8 cellular contexts compared by ENCODE assay signal in the genomic region with DNA sequence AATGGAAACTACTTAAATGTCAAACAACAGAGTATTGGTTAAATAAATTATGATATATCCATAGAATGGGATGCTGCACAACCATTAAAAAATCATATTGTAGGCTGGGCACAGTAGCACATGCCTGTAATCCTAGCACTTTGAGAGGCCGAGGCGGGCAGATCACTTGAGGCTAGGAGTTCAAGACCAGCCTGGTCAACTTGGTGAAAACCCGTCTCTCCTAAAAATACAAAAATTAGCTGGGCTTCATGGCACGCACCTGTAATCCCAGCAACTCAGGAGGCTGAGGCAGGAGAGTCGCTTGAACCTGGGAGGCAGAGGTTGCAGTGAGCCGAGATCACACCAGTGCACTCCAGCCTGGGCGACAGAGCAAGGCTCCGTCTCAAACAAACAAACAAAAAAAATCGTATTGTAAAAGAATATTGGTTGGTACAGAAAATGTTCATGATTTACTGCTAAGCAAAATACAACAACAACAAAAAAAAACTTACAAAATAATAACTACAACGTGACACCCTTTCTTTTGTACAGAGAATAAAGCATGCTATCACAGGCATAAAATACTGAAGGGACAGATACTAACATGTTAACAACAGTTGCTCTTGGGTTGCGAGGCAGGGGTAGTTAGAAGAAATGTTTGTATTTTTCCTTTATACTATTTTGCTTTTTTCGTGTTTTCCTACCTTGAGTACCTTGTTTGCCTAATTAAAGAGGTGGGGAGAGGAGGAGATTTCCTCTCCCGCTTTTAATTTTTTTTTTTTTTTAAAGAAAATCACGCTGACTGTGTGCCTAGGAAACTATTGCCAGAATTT. TPM values are rescaled to one million over a fixed set of nuclear protein-coding genes. Genes with fewer than 3 reads are reported as not detected.
DNase-seq lines count a peak whose midpoint lies in the region; ATAC-seq and TF ChIP-seq lines count a peak whose summit lies in the region.

No MANE protein-coding gene starts in this region.

- WGBS in heart right ventricle, 2 donors: 81 to 86% methylated on average over 14 of the region's 14 CpGs
- WGBS in mammary epithelial cell (ENCODE audit: low coverage, missing lambda C conversion rate): 64% methylated on average over 14 of the region's 14 CpGs
- 68 to 77% methylated on average over 14 of the region's 14 CpGs for WGBS in aorta, 2 donors

- peaks cover 0 to 42% (median 0%) of the 10 kb centered on the region in 7 donors for H3K27me3 ChIP-seq in heart right ventricle
- no peaks in the 10 kb centered on the region for H3K27me3 ChIP-seq in mammary epithelial cell (ENCODE audit: insufficient read depth, low read length)
- no peaks in the 10 kb centered on the region for H3K27me3 ChIP-seq in muscle layer of colon (ENCODE audit: control insufficient read depth in 1 of 2, insufficient read depth in 2 of 2, low read length in 2 of 2)
- H3K27me3 ChIP-seq in aorta (ENCODE audit: control insufficient read depth in 1 of 2, insufficient read depth in 2 of 2, low read length in 1 of 2): no peaks in the 10 kb centered on the region

- TF ChIP-seq CTCF in heart right ventricle (IDR thresholded peaks at IDR 0.05) (no peak), mammary epithelial cell (conservative IDR thresholded peaks at IDR 0.05 in 1 of 2, IDR thresholded peaks at IDR 0.05 in 1 of 2; ENCODE audit: extremely low read depth in 1 of 2, insufficient read depth in 1 of 2, low read depth in 1 of 2, low read length in 2 of 2) (no peak)

- in situ Hi-C loops in mammary epithelial cell (cut with MboI; ENCODE audit: low sequenced_read_pairs in 2 of 2): no loop called here

- H3K27ac ChIP-seq in heart right ventricle (peak overlapping the region in 7 of 10 donors; percentile 71 to 92 (median 89)), mammary epithelial cell (ENCODE audit: insufficient read depth, low read depth, low read length) (no peak overlapping the region), muscle layer of colon (ENCODE audit: low read depth, low read length) (no peak overlapping the region), aorta (ENCODE audit: low read depth in 1 of 2, low read length in 2 of 2) (peak overlapping the region; percentile 59 to 83)

- no peaks in the 10 kb centered on the region for H3K36me3 ChIP-seq in heart right ventricle
- H3K36me3 ChIP-seq in mammary epithelial cell (ENCODE audit: insufficient read depth, low read length): no peaks in the 10 kb centered on the region
- no peaks in the 10 kb centered on the region for H3K36me3 ChIP-seq in muscle layer of colon (ENCODE audit: insufficient read depth, low read length)
- H3K36me3 ChIP-seq in aorta (ENCODE audit: control insufficient read depth in 1 of 2, insufficient read depth in 2 of 2, low read length in 1 of 2): no peaks in the 10 kb centered on the region

- H3K4me1 ChIP-seq in heart right ventricle: peaks cover 0 to 25% (median 10%) of the 10 kb centered on the region in 9 donors
- peaks cover 35% of the 10 kb centered on the region for H3K4me1 ChIP-seq in mammary epithelial cell (ENCODE audit: insufficient read depth, low read length)
- H3K4me1 ChIP-seq in muscle layer of colon (ENCODE audit: insufficient read depth, low read length): peaks cover 7% of the 10 kb centered on the region
- peaks cover 6 to 8% of the 10 kb centered on the region in 2 donors for H3K4me1 ChIP-seq in aorta (ENCODE audit: control insufficient read depth in 1 of 2, insufficient read depth in 2 of 2, low read length in 2 of 2)

- H3K4me2 ChIP-seq in mammary epithelial cell (ENCODE audit: insufficient read depth, low read depth, low read length): peak overlapping the region; percentile 96

- DNase-seq in heart right ventricle (no peak), left ventricle myocardium superior (no peak), mammary epithelial cell (no peak), aorta (no peak), hypothalamus (lab: John Stamatoyannopoulos, UW) (no peak), NCI-H226 (no peak), NCI-H1436 treated with DMSO at 0.1 percent for 48 hours (lab: John Stamatoyannopoulos, UW) (no peak)

- H3K79me2 ChIP-seq in mammary epithelial cell (ENCODE audit: insufficient read depth, low read length): no peaks in the 10 kb centered on the region

- CTCF ChIA-PET in mammary epithelial cell (lab: Charles Lee; ENCODE audit: low non-redundant PET): interaction anchor here (0.6 kb wide), 1 partner anchor 75 kb away, joined by 4 read pairs; no protein-coding TSS in a partner anchor

- ATAC-seq in heart right ventricle (no peak), left ventricle myocardium superior (no peak), aorta (ENCODE audit: low FRiP score) (no peak)

- H4K20me1 ChIP-seq in mammary epithelial cell (ENCODE audit: insufficient read depth, low read length): no peaks in the 10 kb centered on the region

- intact Hi-C loops in heart right ventricle (cut with DNase I) (loop anchor here in 2 of 10 donors (5.0 to 10.0 kb wide), 2 partner anchors 42 to 74 kb away; no protein-coding TSS in a partner anchor), left ventricle myocardium superior (cut with micrococcal nuclease) (no loop called here), mammary epithelial cell (cut with micrococcal nuclease) (loop anchor here (2.0 kb wide), 2 partner anchors 22 to 66 kb away; partner anchors contain the start of gene RRAS2), aorta (cut with DNase I) (loop anchor here in 1 of 2 donors (5.0 kb wide), 1 partner anchor 42 kb away; no protein-coding TSS in a partner anchor)

- dilution Hi-C loops in mammary epithelial cell (cut with HindIII; ENCODE audit: low sequenced_read_pairs): no loop called here

- H2AFZ ChIP-seq in mammary epithelial cell (ENCODE audit: low read depth, low read length): peak overlapping the region; percentile 88

- no peak overlapping the region for H3K9ac ChIP-seq in mammary epithelial cell (ENCODE audit: insufficient read depth, low read length)
- H3K9ac ChIP-seq in muscle layer of colon (ENCODE audit: low read length): no peak overlapping the region

- no peaks in the 10 kb centered on the region for H3K9me3 ChIP-seq in heart right ventricle
- no peaks in the 10 kb centered on the region for H3K9me3 ChIP-seq in mammary epithelial cell (replicated peaks; ENCODE audit: insufficient read depth, low read length)
- no peaks in the 10 kb centered on the region for H3K9me3 ChIP-seq in muscle layer of colon (ENCODE audit: low read length)
- H3K9me3 ChIP-seq in aorta (ENCODE audit: control insufficient read depth, low read length): no peaks in the 10 kb centered on the region

- H3K4me3 ChIP-seq in heart right ventricle (peak overlapping the region in 7 of 10 donors; percentile 39 to 63 (median 57)), mammary epithelial cell (replicated peaks in 1 of 3; ENCODE audit: insufficient read depth in 1 of 3, low read depth in 2 of 3, low read length in 3 of 3) (peak overlapping the region; percentile 38 to 50 (median 46)), muscle layer of colon (ENCODE audit: low read depth in 1 of 2, low read length in 2 of 2) (peak overlapping the region; percentile 57 to 71), aorta (ENCODE audit: low read length in 2 of 2) (peak overlapping the region; percentile 45 to 78)

- no TSS peak for BruUV-seq in mammary epithelial cell (replicated peaks; lab: Mats Ljungman, UMichigan)

RNA-seq across cellular contexts. Expression of gene RRAS2, which starts 21.3 kb away (rescaled TPM):
- total RNA-seq in heart right ventricle: 100 to 1,000 TPM in 1 of 10 donors, 10 to 100 TPM in 9; 21.8 to 142 (median 52.9) TPM
- polyA plus RNA-seq in heart right ventricle: 10 to 100 TPM; 20.8 to 26.0 TPM
- 30.6 TPM for total RNA-seq in left ventricle myocardium superior
- total RNA-seq in mammary epithelial cell: 100 to 1,000 TPM; 125 to 141 TPM
- polyA plus RNA-seq in mammary epithelial cell: 50.0 TPM
- polyA minus RNA-seq in mammary epithelial cell: 37.4 TPM
- 10 to 100 TPM; 24.5 to 46.7 TPM for total RNA-seq in aorta
- 10 to 100 TPM; 18.0 to 31.3 TPM for polyA plus RNA-seq in aorta

Comparison
In these comparisons a context has a peak if more than half of its experiments do, and no peak if none do; other contexts are left out.
1. H3K27ac ChIP-seq: peak in heart right ventricle (7 of 10) and aorta (2 of 2); none in mammary epithelial cell (single experiment) and muscle layer of colon (single experiment).
2. Peak in every context shown above with its lines, with median percentiles within 50 percentile points of each other: H3K4me3 ChIP-seq.